ENCODE assay signal across 21 cellular contexts in genomic region chr1:116125761-116126160, GRCh38. TPM values are rescaled to one million over a fixed set of nuclear protein-coding genes. Genes with fewer than 3 reads are reported as not detected.
DNase-seq lines count a peak whose midpoint lies in the region; ATAC-seq and TF ChIP-seq lines count a peak whose summit lies in the region.
"Had no signal": no experiment of that assay in that cellular context is flagged by ENCODE, and none has a peak within 500 bp of the region (broad histone marks: within the 10 kb centered on the region; RNA-seq: fewer than 3 reads in every experiment).

No MANE protein-coding gene starts in this region.

- 69% methylated on average over 5 of the region's 5 CpGs for WGBS in esophagus muscularis mucosa

- H3K27me3 Mint-ChIP-seq in activated naive CD8-positive, alpha-beta T cell, result peaks cover 6% of the 10 kb centered on the region
- peaks cover 15% of the 10 kb centered on the region for H3K27me3 Mint-ChIP-seq in stimulated activated naive CD8-positive, alpha-beta T cell treated with anti-CD3 and anti-CD28 coated beads, Interleukin-15, amount 100 ng/mL, for 72 hours
- peaks cover 9% of the 10 kb centered on the region for H3K27me3 Mint-ChIP-seq in CD4-positive, alpha-beta T cell

- H3K4me1 Mint-ChIP-seq in activated naive CD8-positive, alpha-beta T cell (ENCODE audit: low read depth), result peaks cover 44% of the 10 kb centered on the region
- H3K4me1 Mint-ChIP-seq in stimulated activated naive CD8-positive, alpha-beta T cell treated with anti-CD3 and anti-CD28 coated beads, Interleukin-15, amount 100 ng/mL, for 72 hours, result peaks cover 51% of the 10 kb centered on the region
- peaks cover 36% of the 10 kb centered on the region for H3K4me1 Mint-ChIP-seq in CD4-positive, alpha-beta T cell (ENCODE audit: low read depth)
- H3K4me1 Mint-ChIP-seq: IgD-negative memory B cell had no signal

- H3K4me3 Mint-ChIP-seq in activated naive CD8-positive, alpha-beta T cell, result peak overlapping the region; percentile 72
- peak overlapping the region; percentile 38 to 61 for H3K4me3 Mint-ChIP-seq in stimulated activated naive CD8-positive, alpha-beta T cell treated with anti-CD3 and anti-CD28 coated beads, Interleukin-15, amount 100 ng/mL, for 72 hours
- H3K4me3 Mint-ChIP-seq in CD4-positive, alpha-beta T cell, result no peak overlapping the region
- H3K4me3 Mint-ChIP-seq: IgD-negative memory B cell had no signal

- H3K27ac ChIP-seq in esophagus muscularis mucosa (replicated peaks in 1 of 4), result no peak overlapping the region
- H3K27ac ChIP-seq in CD4-positive, alpha-beta T cell (ENCODE audit: low read depth, low read length), result no peak overlapping the region
- H3K27ac ChIP-seq: BLaER1, GM23248, HL-60 had no signal

- no peak for TF ChIP-seq CTCF in esophagus muscularis mucosa (IDR thresholded peaks at IDR 0.05)
- no peak for TF ChIP-seq CTCF in CD4-positive, alpha-beta T cell (IDR thresholded peaks at IDR 0.05)

- intact Hi-C loops in esophagus muscularis mucosa (cut with DNase I), result no loop called here
- intact Hi-C loops in CD4-positive, alpha-beta T cell (cut with DNase I, micrococcal nuclease), result no loop called here

- DNase-seq in NCI-H748 (lab: John Stamatoyannopoulos, UW; ENCODE audit: unreplicated experiment), result peak; percentile 13
- no peak for DNase-seq in NCI-H748 treated with DMSO at 0.1 percent for 48 hours (lab: John Stamatoyannopoulos, UW)
- DNase-seq in esophagus muscularis mucosa (ENCODE audit: extremely low spot score), result peak; percentile 57
- DNase-seq in stimulated activated naive CD8-positive, alpha-beta T cell treated with anti-CD3 and anti-CD28 coated beads, Interleukin-15, amount 100 ng/mL, for 72 hours, result no peak
- no peak for DNase-seq in NCI-H1105 (lab: John Stamatoyannopoulos, UW)
- no peak for DNase-seq in CD4-positive, alpha-beta T cell
- DNase-seq: 8988T, DMS79, GM23248, HCEC 1CT, NCI-H187 treated with DMSO at 0.1 percent for 48 hours, NCI-H2171 treated with DMSO at 0.1 percent for 48 hours, NCI-H82, SHP77 had no signal

- H3K9me3 ChIP-seq in esophagus muscularis mucosa, result no peaks in the 10 kb centered on the region
- H3K9me3 ChIP-seq in CD4-positive, alpha-beta T cell (ENCODE audit: control insufficient read depth, low read length), result no peaks in the 10 kb centered on the region
- H3K9me3 ChIP-seq: BLaER1 had no signal

- peaks cover 3% of the 10 kb centered on the region for H3K36me3 Mint-ChIP-seq in activated naive CD8-positive, alpha-beta T cell
- H3K36me3 Mint-ChIP-seq in CD4-positive, alpha-beta T cell (ENCODE audit: low read depth), result no peaks in the 10 kb centered on the region
- H3K36me3 Mint-ChIP-seq: CD8-positive, alpha-beta memory T cell; IgD-negative memory B cell had no signal

- peaks cover 0 to 28% (median 0%) of the 10 kb centered on the region in 4 donors for H3K27me3 ChIP-seq in esophagus muscularis mucosa
- no peaks in the 10 kb centered on the region for H3K27me3 ChIP-seq in CD4-positive, alpha-beta T cell (ENCODE audit: control insufficient read depth, insufficient read depth, low read length)
- H3K27me3 ChIP-seq: BLaER1 had no signal

- POLR2A ChIA-PET in CD4-positive, alpha-beta T cell (lab: Charles Lee), result no interaction called here

- H3K9me3 Mint-ChIP-seq in activated naive CD8-positive, alpha-beta T cell (ENCODE audit: low read depth), result no peaks in the 10 kb centered on the region
- H3K9me3 Mint-ChIP-seq in stimulated activated naive CD8-positive, alpha-beta T cell treated with anti-CD3 and anti-CD28 coated beads, Interleukin-15, amount 100 ng/mL, for 72 hours, result no peaks in the 10 kb centered on the region
- H3K9me3 Mint-ChIP-seq in CD4-positive, alpha-beta T cell, result no peaks in the 10 kb centered on the region
- H3K9me3 Mint-ChIP-seq: CD8-positive, alpha-beta memory T cell; IgD-negative memory B cell had no signal

- TF ChIP-seq EP300 in esophagus muscularis mucosa (IDR thresholded peaks at IDR 0.05), result no peak

- CTCF ChIA-PET in CD4-positive, alpha-beta T cell (lab: Charles Lee), result interaction anchor here (1.3 to 2.9 kb wide), 2 partner anchors 13 to 471 kb away, joined by 3 to 10 read pairs; no protein-coding TSS in a partner anchor

- no peaks in the 10 kb centered on the region for H3K36me3 ChIP-seq in esophagus muscularis mucosa
- H3K36me3 ChIP-seq: BLaER1 had no signal

- no peak overlapping the region for H3K4me3 ChIP-seq in esophagus muscularis mucosa
- H3K4me3 ChIP-seq: BLaER1, GM23248 had no signal

- no peak overlapping the region for H3K27ac Mint-ChIP-seq in activated naive CD8-positive, alpha-beta T cell
- peak overlapping the region; percentile 89 to 93 for H3K27ac Mint-ChIP-seq in stimulated activated naive CD8-positive, alpha-beta T cell treated with anti-CD3 and anti-CD28 coated beads, Interleukin-15, amount 100 ng/mL, for 72 hours
- H3K27ac Mint-ChIP-seq in CD4-positive, alpha-beta T cell, result no peak overlapping the region
- H3K27ac Mint-ChIP-seq: IgD-negative memory B cell had no signal

- no peaks in the 10 kb centered on the region for H3K4me1 ChIP-seq in esophagus muscularis mucosa
- H3K4me1 ChIP-seq: BLaER1 had no signal

- no peak for TF ChIP-seq POLR2A in esophagus muscularis mucosa (IDR thresholded peaks at IDR 0.05; ENCODE audit: low read depth)

- no peak for ATAC-seq in stimulated activated naive CD8-positive, alpha-beta T cell treated with anti-CD3 and anti-CD28 coated beads, Interleukin-15, amount 100 ng/mL, for 72 hours
- ATAC-seq in GM21717 (IDR thresholded peaks at IDR 0.05; ENCODE audit: unreplicated experiment), result no peak
- no peak for ATAC-seq in CD4-positive, alpha-beta T cell (ENCODE audit: poor library complexity)

RNA-seq across cellular contexts. Expression of gene MAB21L3, which starts 14.6 kb away (rescaled TPM):
- total RNA-seq in esophagus muscularis mucosa, result under 1 TPM in 3 of 4 donors, not detected in 1; under 0.01 to 0.17 (median 0.11) TPM
- not detected for total RNA-seq in CD4-positive, alpha-beta T cell
- total RNA-seq: CD8-positive, alpha-beta memory T cell; NCI-H460 had no signal

Comparison
In these comparisons a context has a peak if more than half of its experiments do, and no peak if none do; other contexts are left out.
1. DNase-seq: peak in NCI-H748 (single experiment) and esophagus muscularis mucosa (single experiment); none in NCI-H748 treated with DMSO at 0.1 percent for 48 hours (single experiment), stimulated activated naive CD8-positive, alpha-beta T cell treated with anti-CD3 and anti-CD28 coated beads, Interleukin-15, amount 100 ng/mL, for 72 hours (0 of 2), NCI-H1105 (single experiment) and CD4-positive, alpha-beta T cell (0 of 10).
2. H3K27ac Mint-ChIP-seq: peak in stimulated activated naive CD8-positive, alpha-beta T cell treated with anti-CD3 and anti-CD28 coated beads, Interleukin-15, amount 100 ng/mL, for 72 hours (2 of 2); none in activated naive CD8-positive, alpha-beta T cell (single experiment) and CD4-positive, alpha-beta T cell (single experiment).